ENCODE assay signal across 8 cellular contexts in the genomic region with DNA sequence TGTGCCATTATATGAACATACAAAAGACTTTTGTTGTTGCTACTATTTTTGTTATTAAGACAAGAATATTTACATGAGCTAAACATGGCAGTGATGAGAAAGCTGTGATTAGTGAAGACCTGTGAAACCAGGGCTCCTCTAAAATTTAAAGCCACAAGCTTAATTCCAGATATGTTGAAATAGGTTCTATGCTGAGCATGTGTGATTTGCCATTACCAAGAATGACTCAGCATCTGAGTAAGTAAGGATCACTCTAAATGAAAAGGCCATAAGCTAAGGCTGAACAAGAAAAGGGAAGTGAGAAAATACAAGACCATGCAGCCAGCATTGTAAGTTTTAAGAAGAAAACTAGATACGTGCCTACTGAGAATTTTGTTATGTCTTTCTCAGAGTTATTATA.
DNase-seq lines count a peak whose midpoint lies in the region; TF ChIP-seq lines count a peak whose summit lies in the region.

No MANE protein-coding gene starts in this region.

- DNase-seq in GM13977 (ENCODE audit: low spot score) (peak; percentile 26), GM23248 (peak; percentile 94), Kasumi-1 (lab: John Stamatoyannopoulos, UW) (peak; percentile 92), cardiac fibroblast (ENCODE audit: low read depth in 2 of 2) (peak; percentile 87 to 91), skeletal muscle cell (ENCODE audit: low read depth) (peak; percentile 83), colonic mucosa (no peak), epidermal melanocyte (ENCODE audit: insufficient read length, low spot score) (no peak), SHP77 treated with DMSO at 0.1 percent for 48 hours (lab: John Stamatoyannopoulos, UW) (no peak)

- H3K4me3 ChIP-seq in GM23248 (peak overlapping the region; percentile 21; the same call in 1 of the 2 replicates), cardiac fibroblast (replicated peaks in 1 of 2; ENCODE audit: low read depth in 2 of 2, low read length in 2 of 2) (no peak overlapping the region), skeletal muscle cell (ENCODE audit: low read depth, low read length) (no peak overlapping the region), colonic mucosa (no peak overlapping the region)

- 0 to 11% methylated on average over 1 of the region's 1 CpG for WGBS in GM23248 (ENCODE audit: low coverage in 1 of 2, low lambda C conversion rate in 2 of 2, missing lambda C conversion rate in 2 of 2), 2 experiments

- H3K9ac ChIP-seq in GM23248 (peak overlapping the region; percentile 45), colonic mucosa (ENCODE audit: low read depth in 2 of 2, low read length in 2 of 2) (no peak overlapping the region)

- H4K20me1 ChIP-seq in GM23248 (ENCODE audit: insufficient read depth), result no peaks in the 10 kb centered on the region

- intact Hi-C loops in colonic mucosa (cut with DNase I), result no loop called here

- H3K27ac ChIP-seq in GM23248, result peak overlapping the region; percentile 78
- no peak overlapping the region for H3K27ac ChIP-seq in colonic mucosa

- H3K9me2 ChIP-seq in GM23248 (ENCODE audit: insufficient read depth), result 0 out of 2 replicates have a peak, but pooled peaks cover 1% of the 10 kb centered on the region

- H3K79me2 ChIP-seq in GM23248 (ENCODE audit: insufficient read depth), result no peaks in the 10 kb centered on the region

- H2AFZ ChIP-seq in GM23248, result peak overlapping the region; percentile 87

- peak overlapping the region; percentile 57 for H3K4me2 ChIP-seq in GM23248 (ENCODE audit: unreplicated experiment)

- H3K4me1 ChIP-seq in GM23248 (ENCODE audit: insufficient read depth) (peaks cover 43% of the 10 kb centered on the region), colonic mucosa (no peaks in the 10 kb centered on the region)

- H3F3A ChIP-seq in GM23248 (ENCODE audit: insufficient read depth), result peaks cover 33% of the 10 kb centered on the region

- in situ Hi-C loops in GM13977 (cut with MboI; ENCODE audit: low pct_unique_long_range_greater_than_20kb, low sequenced_read_pairs, unreplicated experiment), result no loop called here
- in situ Hi-C loops in GM23248 (cut with MboI), result no loop called here

- H3K9me3 ChIP-seq in GM23248 (ENCODE audit: low read depth) (no peaks in the 10 kb centered on the region), colonic mucosa (no peaks in the 10 kb centered on the region)

- H3K27me3 ChIP-seq in GM23248 (replicated peaks; ENCODE audit: insufficient read depth), result no peaks in the 10 kb centered on the region
- H3K27me3 ChIP-seq in colonic mucosa, result no peaks in the 10 kb centered on the region

- no peaks in the 10 kb centered on the region for H3K36me3 ChIP-seq in GM23248 (ENCODE audit: low read depth)
- H3K36me3 ChIP-seq in colonic mucosa, result no peaks in the 10 kb centered on the region

- TF ChIP-seq CTCF in GM13977 (IDR thresholded peaks at IDR 0.05; ENCODE audit: extremely low read depth, insufficient read depth, missing control alignments) (no peak), cardiac fibroblast (IDR thresholded peaks at IDR 0.05; ENCODE audit: low read depth, low read length) (no peak), colonic mucosa (IDR thresholded peaks at IDR 0.05) (no peak)

Comparison
In these comparisons a context has a peak if more than half of its experiments do, and no peak if none do; other contexts are left out.
1. DNase-seq: peak in GM13977 (single experiment), GM23248 (single experiment), Kasumi-1 (2 of 2), cardiac fibroblast (2 of 2) and skeletal muscle cell (single experiment); none in colonic mucosa (single experiment), epidermal melanocyte (single experiment) and SHP77 treated with DMSO at 0.1 percent for 48 hours (single experiment).